In the genomic region with DNA sequence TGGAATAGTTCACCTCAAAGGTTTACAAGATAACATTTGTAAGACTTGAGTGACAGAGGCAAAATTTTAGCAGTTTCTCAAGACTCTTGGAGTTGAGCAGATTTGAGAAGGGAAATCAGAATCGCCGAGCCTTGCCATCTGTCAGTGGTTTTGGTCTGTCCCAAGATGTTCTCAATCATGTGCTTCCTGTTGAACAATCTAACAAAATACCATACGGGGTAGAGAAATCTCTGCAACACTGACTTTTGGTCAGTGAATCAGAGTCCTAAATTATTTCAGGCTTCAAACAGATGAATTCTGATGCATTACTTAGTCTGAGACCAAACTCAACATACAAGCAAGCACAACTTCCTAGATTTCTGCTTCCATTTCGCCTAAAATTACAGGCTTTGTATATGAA, we compare ENCODE assay signal across 10 cellular contexts. TPM values are rescaled to one million over a fixed set of nuclear protein-coding genes. Genes with fewer than 3 reads are reported as not detected.
A peak's percentile ranks its signal among the peaks of the same experiment; 100 is the strongest.
DNase-seq lines count a peak whose midpoint lies in the region; ATAC-seq and TF ChIP-seq lines count a peak whose summit lies in the region.
"Had no signal": no experiment of that assay in that cellular context is flagged by ENCODE, and none has a peak within 500 bp of the region (broad histone marks: within the 10 kb centered on the region; RNA-seq: fewer than 3 reads in every experiment).

No MANE protein-coding gene starts in this region.

- no peaks in the 10 kb centered on the region for H3K9me3 ChIP-seq in right cardiac atrium (ENCODE audit: control insufficient read depth, low read length)
- no peaks in the 10 kb centered on the region for H3K9me3 ChIP-seq in suprapubic skin

- no peak overlapping the region for H3K27ac ChIP-seq in right cardiac atrium (ENCODE audit: low read length)
- peak overlapping the region; percentile 5 for H3K27ac ChIP-seq in suprapubic skin

- WGBS in right cardiac atrium: 49% methylated on average over 4 of the region's 4 CpGs
- WGBS in suprapubic skin: 40% methylated on average over 4 of the region's 4 CpGs

- peak overlapping the region; percentile 22 for H3K4me3 ChIP-seq in right cardiac atrium (ENCODE audit: low read length)
- peak overlapping the region; percentile 94 for H3K4me3 ChIP-seq in suprapubic skin

- intact Hi-C loops in right cardiac atrium (cut with DNase I): loop anchor here in 1 of 4 donors (10.0 kb wide), 1 partner anchor 58 kb away; no protein-coding TSS in a partner anchor

- DNase-seq in NCI-H1694 treated with DMSO at 0.1 percent for 48 hours (lab: John Stamatoyannopoulos, UW) (peak; percentile 19), NCI-H1694 (lab: John Stamatoyannopoulos, UW) (no peak), right cardiac atrium (peak in 1 of 3 donors; percentile 31), suprapubic skin (ENCODE audit: low spot score in 2 of 2) (peak in 1 of 2 donors; percentile 72), NCI-H1105 (lab: John Stamatoyannopoulos, UW) (no peak)
- no peak for DNase-seq in activated naive CD8-positive, alpha-beta T cell treated with anti-CD3 and anti-CD28 coated beads for 36 hours
- DNase-seq: occipital lobe, SHP77 had no signal

- TF ChIP-seq EP300 in suprapubic skin (IDR thresholded peaks at IDR 0.05): no peak

- TF ChIP-seq POLR2A in suprapubic skin (IDR thresholded peaks at IDR 0.05): no peak

- H3K27me3 Mint-ChIP-seq in activated naive CD8-positive, alpha-beta T cell treated with anti-CD3 and anti-CD28 coated beads for 36 hours: peaks cover 8% of the 10 kb centered on the region

- H3K4me1 Mint-ChIP-seq in activated naive CD8-positive, alpha-beta T cell treated with anti-CD3 and anti-CD28 coated beads for 36 hours: peaks cover 46% of the 10 kb centered on the region

- H3K4me3 Mint-ChIP-seq in activated naive CD8-positive, alpha-beta T cell treated with anti-CD3 and anti-CD28 coated beads for 36 hours: peak overlapping the region; percentile 48

- H3K27me3 ChIP-seq in right cardiac atrium (ENCODE audit: control insufficient read depth, insufficient read depth) (no peaks in the 10 kb centered on the region), suprapubic skin (no peaks in the 10 kb centered on the region)

- no peaks in the 10 kb centered on the region for H3K36me3 ChIP-seq in suprapubic skin

- peaks cover 18% of the 10 kb centered on the region for H3K36me3 Mint-ChIP-seq in activated naive CD8-positive, alpha-beta T cell treated with anti-CD3 and anti-CD28 coated beads for 36 hours

- H3K4me1 ChIP-seq in right cardiac atrium (ENCODE audit: control insufficient read depth, insufficient read depth, low read length): peaks cover 4% of the 10 kb centered on the region
- peaks cover 70% of the 10 kb centered on the region for H3K4me1 ChIP-seq in suprapubic skin

- H3K9me3 Mint-ChIP-seq in activated naive CD8-positive, alpha-beta T cell treated with anti-CD3 and anti-CD28 coated beads for 36 hours: no peaks in the 10 kb centered on the region

- TF ChIP-seq CTCF in suprapubic skin (IDR thresholded peaks at IDR 0.05): no peak

- H3K27ac Mint-ChIP-seq in activated naive CD8-positive, alpha-beta T cell treated with anti-CD3 and anti-CD28 coated beads for 36 hours: no peak overlapping the region

- ATAC-seq in right cardiac atrium (no peak), GM21515 (IDR thresholded peaks at IDR 0.05; ENCODE audit: unreplicated experiment) (no peak), GM21528 (IDR thresholded peaks at IDR 0.05; ENCODE audit: low FRiP score, unreplicated experiment) (no peak)

RNA-seq across cellular contexts. Expression of gene KCTD12, which starts 3.8 kb away (rescaled TPM):
- 10 to 100 TPM; 18.5 to 19.4 TPM for total RNA-seq in activated naive CD8-positive, alpha-beta T cell treated with anti-CD3 and anti-CD28 coated beads for 36 hours
- total RNA-seq in right cardiac atrium (10 to 100 TPM; 37.1 to 57.8 (median 42.0) TPM), suprapubic skin (10 to 100 TPM; 27.3 to 61.7 (median 35.3) TPM)
- polyA plus RNA-seq in right cardiac atrium: 15.6 TPM
